In genomic region chr2:59449264-59449663, GRCh38 we compare ENCODE assay signal across 1 cellular context.
TF ChIP-seq lines count a peak whose summit lies in the region.

No MANE protein-coding gene starts in this region.

TF ChIP-seq in SK-N-SH, 30 proteins besides CTCF, POLR2A, EP300 and RAD21 (continued from another document):
- TF ChIP-seq REST (IDR thresholded peaks at IDR 0.05; ENCODE audit: low read depth, low read length) (no peak), MEF2A (IDR thresholded peaks at IDR 0.05; ENCODE audit: borderline replicate concordance, low read depth) (no peak), GATA2 (CRISPR knock-in tag; IDR thresholded peaks at IDR 0.05) (no peak), RCOR1 (IDR thresholded peaks at IDR 0.05; ENCODE audit: low read length) (no peak)
- TF ChIP-seq, protein P1, sequence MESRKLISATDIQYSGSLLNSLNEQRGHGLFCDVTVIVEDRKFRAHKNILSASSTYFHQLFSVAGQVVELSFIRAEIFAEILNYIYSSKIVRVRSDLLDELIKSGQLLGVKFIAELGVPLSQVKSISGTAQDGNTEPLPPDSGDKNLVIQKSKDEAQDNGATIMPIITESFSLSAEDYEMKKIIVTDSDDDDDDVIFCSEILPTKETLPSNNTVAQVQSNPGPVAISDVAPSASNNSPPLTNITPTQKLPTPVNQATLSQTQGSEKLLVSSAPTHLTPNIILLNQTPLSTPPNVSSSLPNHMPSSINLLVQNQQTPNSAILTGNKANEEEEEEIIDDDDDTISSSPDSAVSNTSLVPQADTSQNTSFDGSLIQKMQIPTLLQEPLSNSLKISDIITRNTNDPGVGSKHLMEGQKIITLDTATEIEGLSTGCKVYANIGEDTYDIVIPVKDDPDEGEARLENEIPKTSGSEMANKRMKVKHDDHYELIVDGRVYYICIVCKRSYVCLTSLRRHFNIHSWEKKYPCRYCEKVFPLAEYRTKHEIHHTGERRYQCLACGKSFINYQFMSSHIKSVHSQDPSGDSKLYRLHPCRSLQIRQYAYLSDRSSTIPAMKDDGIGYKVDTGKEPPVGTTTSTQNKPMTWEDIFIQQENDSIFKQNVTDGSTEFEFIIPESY (IDR thresholded peaks at IDR 0.05; ENCODE audit: borderline replicate concordance, low read depth) = no peak
